ENCODE assay signal across 8 cellular contexts in the genomic region with DNA sequence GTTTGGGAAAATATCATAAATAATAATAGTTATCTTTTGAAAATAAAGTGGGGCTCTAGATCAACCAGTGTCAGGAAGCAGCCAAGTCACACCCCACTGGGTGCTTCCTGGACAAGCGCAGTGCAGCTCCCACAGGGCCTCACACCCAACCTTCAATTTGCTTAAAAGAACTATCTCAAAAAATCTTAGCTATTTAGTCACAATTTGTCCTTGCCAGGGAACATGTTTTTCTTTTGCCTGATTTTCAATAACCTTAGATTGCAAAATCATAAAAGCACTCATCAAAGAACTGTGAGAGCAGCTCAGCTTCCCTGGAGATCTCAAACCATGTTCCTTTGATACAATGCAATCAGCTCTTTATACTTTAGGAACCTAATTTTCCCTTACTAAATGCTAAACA. TPM values are rescaled to one million over a fixed set of nuclear protein-coding genes. Genes with fewer than 3 reads are reported as not detected.
DNase-seq lines count a peak whose midpoint lies in the region; ATAC-seq and FAIRE-seq lines count a peak whose summit lies in the region.
"Had no signal": no experiment of that assay in that cellular context is flagged by ENCODE, and none has a peak within 500 bp of the region (broad histone marks: within the 10 kb centered on the region; RNA-seq: fewer than 3 reads in every experiment).

No MANE protein-coding gene starts in this region.

- DNase-seq in activated CD4-positive, alpha-beta memory T cell treated with anti-CD3 and anti-CD28 coated beads, Interleukin-2, amount 10 ng/mL, durations not matched to agents 7 days and 5 days = peak; percentile 31
- no peak for DNase-seq in stimulated activated naive B cell treated with anti-CD40 and anti-IgM and Interleukin-4, amounts not matched to agents 10 μg/mL and 1 μg/mL and 100 μg/mL, for 72 hours
- DNase-seq in urothelium cell line (ENCODE audit: low spot score) = no peak
- DNase-seq in ecto neural progenitor cell (ENCODE audit: low spot score) = no peak

- H3K27me3 Mint-ChIP-seq in activated CD4-positive, alpha-beta memory T cell treated with anti-CD3 and anti-CD28 coated beads, Interleukin-2, amount 10 ng/mL, durations not matched to agents 7 days and 5 days = no peaks in the 10 kb centered on the region
- no peaks in the 10 kb centered on the region for H3K27me3 Mint-ChIP-seq in stimulated activated naive B cell treated with anti-CD40 and anti-IgM and Interleukin-4, amounts not matched to agents 10 μg/mL and 1 μg/mL and 100 μg/mL, for 72 hours

- H3K36me3 ChIP-seq in HUES64 (ENCODE audit: insufficient read depth, low read length) (no peaks in the 10 kb centered on the region), iPS-15b (ENCODE audit: control insufficient read depth, insufficient read depth, low read length) (no peaks in the 10 kb centered on the region)

- peak overlapping the region; percentile 96 for H3K27ac Mint-ChIP-seq in activated CD4-positive, alpha-beta memory T cell treated with anti-CD3 and anti-CD28 coated beads, Interleukin-2, amount 10 ng/mL, durations not matched to agents 7 days and 5 days
- H3K27ac Mint-ChIP-seq in stimulated activated naive B cell treated with anti-CD40 and anti-IgM and Interleukin-4, amounts not matched to agents 10 μg/mL and 1 μg/mL and 100 μg/mL, for 72 hours = peak overlapping the region; percentile 93

- no peaks in the 10 kb centered on the region for H3K9me3 ChIP-seq in HUES64 (ENCODE audit: insufficient read depth, low read depth, low read length)
- H3K9me3 ChIP-seq in iPS-15b (ENCODE audit: control insufficient read depth, insufficient read depth, low read length) = no peaks in the 10 kb centered on the region

- peaks cover 51% of the 10 kb centered on the region for H3K4me1 Mint-ChIP-seq in activated CD4-positive, alpha-beta memory T cell treated with anti-CD3 and anti-CD28 coated beads, Interleukin-2, amount 10 ng/mL, durations not matched to agents 7 days and 5 days
- H3K4me1 Mint-ChIP-seq in stimulated activated naive B cell treated with anti-CD40 and anti-IgM and Interleukin-4, amounts not matched to agents 10 μg/mL and 1 μg/mL and 100 μg/mL, for 72 hours = peaks cover 29 to 43% of the 10 kb centered on the region in 2 donors

- FAIRE-seq in urothelium cell line (lab: Jason Lieb, UNC) = no peak

- H3K4me3 ChIP-seq in HUES64 (ENCODE audit: low read length) (peak overlapping the region; percentile 82; the same call in 1 of the 2 replicates), iPS-15b (ENCODE audit: low read depth, low read length) (peak overlapping the region; percentile 82)

- no peak overlapping the region for H3K27ac ChIP-seq in HUES64 (ENCODE audit: low read depth, low read length)

- H3K9me3 Mint-ChIP-seq in activated CD4-positive, alpha-beta memory T cell treated with anti-CD3 and anti-CD28 coated beads, Interleukin-2, amount 10 ng/mL, durations not matched to agents 7 days and 5 days = no peaks in the 10 kb centered on the region
- no peaks in the 10 kb centered on the region for H3K9me3 Mint-ChIP-seq in stimulated activated naive B cell treated with anti-CD40 and anti-IgM and Interleukin-4, amounts not matched to agents 10 μg/mL and 1 μg/mL and 100 μg/mL, for 72 hours

- 89% methylated on average over 1 of the region's 1 CpG for WGBS in HUES64

- H3K36me3 Mint-ChIP-seq in activated CD4-positive, alpha-beta memory T cell treated with anti-CD3 and anti-CD28 coated beads, Interleukin-2, amount 10 ng/mL, durations not matched to agents 7 days and 5 days (ENCODE audit: low read depth) = peaks cover 31% of the 10 kb centered on the region
- peaks cover 0 to 3% of the 10 kb centered on the region in 2 donors for H3K36me3 Mint-ChIP-seq in stimulated activated naive B cell treated with anti-CD40 and anti-IgM and Interleukin-4, amounts not matched to agents 10 μg/mL and 1 μg/mL and 100 μg/mL, for 72 hours

- CTCF ChIA-PET in activated CD4-positive, alpha-beta memory T cell treated with anti-CD3 and anti-CD28 coated beads, Interleukin-2, amount 10 ng/mL, durations not matched to agents 7 days and 5 days (lab: Charles Lee) = interaction anchor here (1.2 to 9.7 kb wide), 10 partner anchors 8 to 476 kb away, joined by 3 to 231 read pairs (median 22); partner anchors contain the start of gene HINT3

- H3K9ac ChIP-seq in HUES64 (ENCODE audit: low read depth, low read length) (no peak overlapping the region), iPS-15b (ENCODE audit: low read depth, low read length) (no peak overlapping the region)

- no peak for ATAC-seq in stimulated activated naive B cell treated with anti-CD40 and anti-IgM and Interleukin-4, amounts not matched to agents 10 μg/mL and 1 μg/mL and 100 μg/mL, for 72 hours (replicated peaks)
- ATAC-seq in HG02798 (IDR thresholded peaks at IDR 0.05; ENCODE audit: poor library complexity, unreplicated experiment) = no peak

- peaks cover 18% of the 10 kb centered on the region for H3K4me1 ChIP-seq in HUES64 (ENCODE audit: insufficient read depth, low read length)
- peaks cover 12% of the 10 kb centered on the region for H3K4me1 ChIP-seq in iPS-15b (ENCODE audit: control insufficient read depth, insufficient read depth, low read length)

- peak overlapping the region; percentile 84 for H3K4me3 Mint-ChIP-seq in activated CD4-positive, alpha-beta memory T cell treated with anti-CD3 and anti-CD28 coated beads, Interleukin-2, amount 10 ng/mL, durations not matched to agents 7 days and 5 days
- H3K4me3 Mint-ChIP-seq in stimulated activated naive B cell treated with anti-CD40 and anti-IgM and Interleukin-4, amounts not matched to agents 10 μg/mL and 1 μg/mL and 100 μg/mL, for 72 hours = peak overlapping the region in 1 of 2 donors; percentile 91

- no peaks in the 10 kb centered on the region for H3K27me3 ChIP-seq in HUES64 (ENCODE audit: insufficient read depth, low read length)
- H3K27me3 ChIP-seq in iPS-15b (ENCODE audit: control insufficient read depth, insufficient read depth, low read length) = peaks cover 9% of the 10 kb centered on the region

- POLR2A ChIA-PET in activated CD4-positive, alpha-beta memory T cell treated with anti-CD3 and anti-CD28 coated beads, Interleukin-2, amount 10 ng/mL, durations not matched to agents 7 days and 5 days (lab: Charles Lee) = interaction anchor here (0.9 to 7.1 kb wide), 23 partner anchors 8 to 1727 kb away, joined by 3 to 299 read pairs (median 15); partner anchors contain the start of genes CENPW, HDDC2, HINT3 and TPD52L1

RNA-seq across cellular contexts. Expression of gene NCOA7, which starts 1.6 kb away (rescaled TPM):
- polyA plus RNA-seq in HUES64 (2013, experiment 1 of 2) = 2.4 TPM
- polyA plus RNA-seq in HUES64 (2013, experiment 2 of 2) = 4.3 TPM
- total RNA-seq in activated CD4-positive, alpha-beta memory T cell treated with anti-CD3 and anti-CD28 coated beads, Interleukin-2, amount 10 ng/mL, durations not matched to agents 7 days and 5 days = 10 to 100 TPM; 45.2 to 49.9 TPM

RNA-seq across cellular contexts. Expression of gene HEY2, which starts 39.7 kb away (rescaled TPM):
- polyA plus RNA-seq in HUES64 (2013, experiment 1 of 2) = 4.9 TPM
- polyA plus RNA-seq in HUES64 (2013, experiment 2 of 2) = 5.7 TPM
- not detected for total RNA-seq in activated CD4-positive, alpha-beta memory T cell treated with anti-CD3 and anti-CD28 coated beads, Interleukin-2, amount 10 ng/mL, durations not matched to agents 7 days and 5 days
- total RNA-seq: M059J had no signal
